ENCODE assay signal across 9 cellular contexts in the genomic region with DNA sequence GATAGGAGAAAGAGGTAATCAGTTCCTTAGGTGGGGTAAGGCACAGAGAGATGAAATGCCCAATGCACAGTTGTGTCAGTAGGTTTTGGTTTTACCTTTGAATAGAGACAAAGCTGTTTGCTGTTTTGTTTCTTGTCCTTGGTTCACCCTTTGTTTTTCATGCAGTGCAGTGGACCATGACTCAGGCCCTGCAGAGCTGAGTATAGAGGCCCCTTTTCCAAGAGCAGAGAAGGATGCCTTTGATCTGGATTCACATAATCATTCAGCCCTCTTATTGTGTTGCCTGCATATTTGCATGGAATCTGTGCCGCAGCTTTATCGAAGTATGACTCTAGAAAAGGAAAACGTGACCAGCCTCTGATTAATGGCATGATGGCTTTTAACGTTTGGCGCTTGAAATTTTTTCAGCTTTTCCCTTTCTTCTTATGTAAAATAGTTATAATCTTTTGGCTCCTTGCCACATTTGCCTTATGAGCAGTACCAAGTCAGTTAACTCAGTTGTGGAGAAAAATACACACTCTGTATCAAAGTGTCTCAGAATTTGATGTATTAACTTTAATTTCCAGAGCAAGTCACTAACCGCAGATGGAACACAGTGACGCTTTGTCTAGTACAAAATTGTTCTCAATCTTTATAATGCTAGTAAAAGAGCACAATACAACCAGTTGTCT.
DNase-seq lines count a peak whose midpoint lies in the region; ATAC-seq and TF ChIP-seq lines count a peak whose summit lies in the region.
"Had no signal": no experiment of that assay in that cellular context is flagged by ENCODE, and none has a peak within 500 bp of the region (broad histone marks: within the 10 kb centered on the region; RNA-seq: fewer than 3 reads in every experiment).

No MANE protein-coding gene starts in this region.

- intact Hi-C loops in activated CD8-positive, alpha-beta T cell treated with anti-CD3 and anti-CD28 coated beads for 36 hours (cut with micrococcal nuclease): no loop called here
- intact Hi-C loops in stomach (cut with DNase I; ENCODE audit: low total_unique reads): no loop called here

- no peak for TF ChIP-seq EP300 in stomach (IDR thresholded peaks at IDR 0.05)

- 26 to 47% (median 29%) methylated on average over 7 of the region's 7 CpGs for WGBS in stomach, 5 donors

- CTCF ChIA-PET in activated CD8-positive, alpha-beta T cell treated with anti-CD3 and anti-CD28 coated beads for 36 hours (lab: Charles Lee): no interaction called here
- CTCF ChIA-PET in activated CD8-positive, alpha-beta T cell treated with anti-CD3 and anti-CD28 coated beads, Interleukin-2, amount 10 ng/mL, durations not matched to agents 7 days and 5 days (lab: Charles Lee): no interaction called here

- H3K9me3 Mint-ChIP-seq in activated CD8-positive, alpha-beta T cell treated with anti-CD3 and anti-CD28 coated beads for 36 hours: no peaks in the 10 kb centered on the region
- H3K9me3 Mint-ChIP-seq in activated CD8-positive, alpha-beta T cell treated with anti-CD3 and anti-CD28 coated beads, Interleukin-2, amount 10 ng/mL, durations not matched to agents 7 days and 5 days (ENCODE audit: insufficient read depth): no peaks in the 10 kb centered on the region
- H3K9me3 Mint-ChIP-seq in nephron (no peaks in the 10 kb centered on the region), immature natural killer cell (no peaks in the 10 kb centered on the region)
- H3K9me3 Mint-ChIP-seq: naive thymus-derived CD4-positive, alpha-beta T cell had no signal

- H3K36me3 Mint-ChIP-seq in activated CD8-positive, alpha-beta T cell treated with anti-CD3 and anti-CD28 coated beads for 36 hours (ENCODE audit: low read depth): peaks cover 9% of the 10 kb centered on the region
- peaks cover 7% of the 10 kb centered on the region for H3K36me3 Mint-ChIP-seq in activated CD8-positive, alpha-beta T cell treated with anti-CD3 and anti-CD28 coated beads, Interleukin-2, amount 10 ng/mL, durations not matched to agents 7 days and 5 days (ENCODE audit: low read depth)
- H3K36me3 Mint-ChIP-seq in nephron (ENCODE audit: low read depth) (peaks cover under 1% of the 10 kb centered on the region), immature natural killer cell (peaks cover under 1 to 2% (median under 1%) of the 10 kb centered on the region in 3 donors)

- DNase-seq in activated CD8-positive, alpha-beta T cell treated with anti-CD3 and anti-CD28 coated beads for 36 hours: peak; percentile 15
- no peak for DNase-seq in activated CD8-positive, alpha-beta T cell treated with anti-CD3 and anti-CD28 coated beads, Interleukin-2, amount 10 ng/mL, durations not matched to agents 7 days and 5 days
- DNase-seq in amniotic epithelial cell (ENCODE audit: low read depth) (peak; percentile 76), immature natural killer cell (no peak), stomach (no peak), HUDEP-2 (lab: John Stamatoyannopoulos, UW; ENCODE audit: unreplicated experiment in 76 of 76) (no peak)

- no peaks in the 10 kb centered on the region for H3K27me3 ChIP-seq in stomach

- POLR2A ChIA-PET in activated CD8-positive, alpha-beta T cell treated with anti-CD3 and anti-CD28 coated beads for 36 hours (lab: Charles Lee): no interaction called here
- POLR2A ChIA-PET in activated CD8-positive, alpha-beta T cell treated with anti-CD3 and anti-CD28 coated beads, Interleukin-2, amount 10 ng/mL, durations not matched to agents 7 days and 5 days (lab: Charles Lee): no interaction called here

- peaks cover 0 to 3% (median 1%) of the 10 kb centered on the region in 4 donors for H3K36me3 ChIP-seq in stomach

- H3K4me3 Mint-ChIP-seq in activated CD8-positive, alpha-beta T cell treated with anti-CD3 and anti-CD28 coated beads for 36 hours: no peak overlapping the region
- H3K4me3 Mint-ChIP-seq in activated CD8-positive, alpha-beta T cell treated with anti-CD3 and anti-CD28 coated beads, Interleukin-2, amount 10 ng/mL, durations not matched to agents 7 days and 5 days: no peak overlapping the region
- H3K4me3 Mint-ChIP-seq in nephron: no peak overlapping the region
- no peak overlapping the region for H3K4me3 Mint-ChIP-seq in immature natural killer cell
- H3K4me3 Mint-ChIP-seq: naive thymus-derived CD4-positive, alpha-beta T cell had no signal

- H3K27ac Mint-ChIP-seq in activated CD8-positive, alpha-beta T cell treated with anti-CD3 and anti-CD28 coated beads for 36 hours: peak overlapping the region; percentile 30
- H3K27ac Mint-ChIP-seq in activated CD8-positive, alpha-beta T cell treated with anti-CD3 and anti-CD28 coated beads, Interleukin-2, amount 10 ng/mL, durations not matched to agents 7 days and 5 days: no peak overlapping the region
- H3K27ac Mint-ChIP-seq in nephron: peak overlapping the region; percentile 53 to 82 (median 66)
- H3K27ac Mint-ChIP-seq in immature natural killer cell: peak overlapping the region in 1 of 6 donors; percentile 32

- TF ChIP-seq POLR2A in stomach (IDR thresholded peaks at IDR 0.05): no peak

- no peaks in the 10 kb centered on the region for H3K27me3 Mint-ChIP-seq in activated CD8-positive, alpha-beta T cell treated with anti-CD3 and anti-CD28 coated beads for 36 hours
- H3K27me3 Mint-ChIP-seq in activated CD8-positive, alpha-beta T cell treated with anti-CD3 and anti-CD28 coated beads, Interleukin-2, amount 10 ng/mL, durations not matched to agents 7 days and 5 days (ENCODE audit: low read depth): no peaks in the 10 kb centered on the region
- H3K27me3 Mint-ChIP-seq in nephron (ENCODE audit: low read depth) (no peaks in the 10 kb centered on the region), immature natural killer cell (ENCODE audit: low read depth in 3 of 3) (no peaks in the 10 kb centered on the region)
- H3K27me3 Mint-ChIP-seq: naive thymus-derived CD4-positive, alpha-beta T cell had no signal

- no peaks in the 10 kb centered on the region for H3K9me3 ChIP-seq in stomach

- TF ChIP-seq CTCF in activated CD8-positive, alpha-beta T cell treated with anti-CD3 and anti-CD28 coated beads for 36 hours (IDR thresholded peaks at IDR 0.05): no peak
- TF ChIP-seq CTCF in nephron (IDR thresholded peaks at IDR 0.05; ENCODE audit: unreplicated experiment in 3 of 3): no peak
- TF ChIP-seq CTCF in stomach (IDR thresholded peaks at IDR 0.05): no peak

- peaks cover 6 to 46% (median 17%) of the 10 kb centered on the region in 4 donors for H3K4me1 ChIP-seq in stomach

- H3K4me1 Mint-ChIP-seq in activated CD8-positive, alpha-beta T cell treated with anti-CD3 and anti-CD28 coated beads for 36 hours (ENCODE audit: low read depth): peaks cover 21% of the 10 kb centered on the region
- H3K4me1 Mint-ChIP-seq in activated CD8-positive, alpha-beta T cell treated with anti-CD3 and anti-CD28 coated beads, Interleukin-2, amount 10 ng/mL, durations not matched to agents 7 days and 5 days (ENCODE audit: low read depth): peaks cover 3% of the 10 kb centered on the region
- H3K4me1 Mint-ChIP-seq in nephron (peaks cover 56% of the 10 kb centered on the region), immature natural killer cell (peaks cover 13 to 64% of the 10 kb centered on the region in 2 donors)

- peak; percentile 77 for ATAC-seq in activated CD8-positive, alpha-beta T cell treated with anti-CD3 and anti-CD28 coated beads for 36 hours
- ATAC-seq in activated CD8-positive, alpha-beta T cell treated with anti-CD3 and anti-CD28 coated beads, Interleukin-2, amount 10 ng/mL, durations not matched to agents 7 days and 5 days: no peak
- ATAC-seq in HG03378 (IDR thresholded peaks at IDR 0.05; ENCODE audit: unreplicated experiment): peak; percentile 45
- ATAC-seq: naive thymus-derived CD4-positive, alpha-beta T cell had no signal

- peak overlapping the region in 1 of 5 donors; percentile 29 for H3K27ac ChIP-seq in stomach

- no peak overlapping the region for H3K4me3 ChIP-seq in stomach

Comparison
In these comparisons a context has a peak if more than half of its experiments do, and no peak if none do; other contexts are left out.
1. DNase-seq: peak in activated CD8-positive, alpha-beta T cell treated with anti-CD3 and anti-CD28 coated beads for 36 hours (single experiment) and amniotic epithelial cell (single experiment); none in activated CD8-positive, alpha-beta T cell treated with anti-CD3 and anti-CD28 coated beads, Interleukin-2, amount 10 ng/mL, durations not matched to agents 7 days and 5 days (single experiment), immature natural killer cell (0 of 3), stomach (single experiment) and HUDEP-2 (0 of 76).